15 cellular contexts compared by ENCODE assay signal in the genomic region with DNA sequence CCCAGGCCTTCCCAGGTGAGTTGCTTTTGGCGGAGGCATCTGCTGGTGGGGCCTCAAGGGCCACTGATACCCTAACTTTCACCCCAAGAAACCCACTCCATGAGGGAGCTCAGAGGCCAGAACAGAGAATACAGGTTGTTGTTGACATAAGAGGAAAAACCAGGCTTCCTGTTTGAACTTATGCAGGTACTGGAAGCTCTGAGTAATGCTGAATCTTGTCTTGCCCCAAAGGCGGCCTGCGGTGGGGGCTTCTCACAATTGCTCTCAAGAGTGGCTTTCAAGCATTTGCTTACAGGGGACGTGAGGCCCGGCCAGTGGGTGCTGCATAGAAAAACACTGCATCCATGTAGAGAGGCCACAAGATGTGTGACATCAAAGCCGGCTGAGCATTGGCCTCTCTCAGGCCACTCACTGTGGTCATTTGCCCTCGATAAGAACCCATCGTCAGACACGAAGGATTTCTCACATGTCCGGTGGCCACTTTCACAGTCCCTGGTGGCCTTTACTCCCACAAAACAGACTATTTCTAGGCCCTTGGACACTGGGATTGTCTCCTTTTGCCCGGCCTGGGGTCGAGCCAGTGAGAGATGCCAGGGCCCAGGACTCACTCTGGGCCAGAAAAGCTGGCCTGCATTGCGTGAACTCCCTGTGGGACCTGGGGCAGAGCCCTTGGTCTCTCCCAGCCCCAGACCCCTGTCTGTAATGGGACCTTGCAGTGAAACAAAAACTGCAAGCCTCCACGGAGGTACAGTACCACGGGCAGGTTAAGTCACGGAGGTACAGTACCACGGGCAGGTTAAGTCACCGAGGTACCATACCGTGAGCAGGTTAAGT. TPM values are rescaled to one million over a fixed set of nuclear protein-coding genes. Genes with fewer than 3 reads are reported as not detected.
A peak's percentile ranks its signal among the peaks of the same experiment; 100 is the strongest.
DNase-seq lines count a peak whose midpoint lies in the region; ATAC-seq and TF ChIP-seq lines count a peak whose summit lies in the region.
"Had no signal": no experiment of that assay in that cellular context is flagged by ENCODE, and none has a peak within 500 bp of the region (broad histone marks: within the 10 kb centered on the region; RNA-seq: fewer than 3 reads in every experiment).

No MANE protein-coding gene starts in this region.

- H3K9me3 Mint-ChIP-seq in activated T-cell treated with anti-CD3 and anti-CD28 coated beads, Interleukin-2, amount 50 U/mL, for 4 hours: no peaks in the 10 kb centered on the region
- H3K9me3 Mint-ChIP-seq: CD14-positive monocyte had no signal

- intact Hi-C loops in left lung (cut with DNase I): no loop called here

- peaks cover 71% of the 10 kb centered on the region for H3K4me1 Mint-ChIP-seq in activated T-cell treated with anti-CD3 and anti-CD28 coated beads, Interleukin-2, amount 50 U/mL, for 4 hours (ENCODE audit: low read depth)
- H3K4me1 Mint-ChIP-seq: CD14-positive monocyte had no signal

- DNase-seq in activated CD4-positive, CD25-positive, alpha-beta regulatory T cell (lab: John Stamatoyannopoulos, UW): peak; percentile 24 to 58 (median 37)
- peak; percentile 75 for DNase-seq in activated T-cell treated with anti-CD3 and anti-CD28 coated beads, Interleukin-2, amount 50 U/mL, for 4 hours
- peak; percentile 53 for DNase-seq in stimulated activated CD8-positive, alpha-beta memory T cell treated with anti-CD3 and anti-CD28 coated beads, Interleukin-4, amount 100 ng/mL, for 24 hours (ENCODE audit: low read depth)
- DNase-seq in left lung: no peak
- no peak for DNase-seq in DMS153 (lab: John Stamatoyannopoulos, UW)
- no peak for DNase-seq in ACHN
- DNase-seq in superior temporal gyrus (ENCODE audit: extremely low spot score): no peak
- DNase-seq: left colon, NCI-H146, OCI-M1 had no signal

- no peaks in the 10 kb centered on the region for H3K36me3 Mint-ChIP-seq in activated T-cell treated with anti-CD3 and anti-CD28 coated beads, Interleukin-2, amount 50 U/mL, for 4 hours (ENCODE audit: insufficient read depth)
- H3K36me3 Mint-ChIP-seq: CD14-positive monocyte had no signal

- H3K27ac ChIP-seq in left lung: no peak overlapping the region
- H3K27ac ChIP-seq: cardiac muscle cell, suprapubic skin had no signal

- TF ChIP-seq CTCF in left lung (IDR thresholded peaks at IDR 0.05): no peak

- peak; percentile 84 for ATAC-seq in activated T-cell treated with anti-CD3 and anti-CD28 coated beads, Interleukin-2, amount 50 U/mL, for 4 hours
- ATAC-seq in esophagus mucosa: peak; percentile 24
- ATAC-seq in left lung: no peak
- ATAC-seq: left colon had no signal

- H3K27me3 Mint-ChIP-seq in activated T-cell treated with anti-CD3 and anti-CD28 coated beads, Interleukin-2, amount 50 U/mL, for 4 hours (ENCODE audit: low read depth): no peaks in the 10 kb centered on the region

- peak overlapping the region; percentile 52 for H3K4me3 Mint-ChIP-seq in activated T-cell treated with anti-CD3 and anti-CD28 coated beads, Interleukin-2, amount 50 U/mL, for 4 hours
- H3K4me3 Mint-ChIP-seq: CD14-positive monocyte had no signal

- H3K4me3 ChIP-seq in left lung: no peak overlapping the region
- H3K4me3 ChIP-seq: cardiac muscle cell, suprapubic skin had no signal

- no peaks in the 10 kb centered on the region for H3K36me3 ChIP-seq in left lung
- H3K36me3 ChIP-seq: cardiac muscle cell, suprapubic skin had no signal

- in situ Hi-C loops in ACHN (cut with HindIII; ENCODE audit: low pct_ligation_motif_present, low pct_unique_long_range_greater_than_20kb, low sequenced_read_pairs): no loop called here

- no peaks in the 10 kb centered on the region for H3K9me3 ChIP-seq in left lung
- H3K9me3 ChIP-seq: suprapubic skin had no signal

- H3K4me1 ChIP-seq in left lung: no peaks in the 10 kb centered on the region
- H3K4me1 ChIP-seq: suprapubic skin had no signal

- H3K27me3 ChIP-seq in left lung: no peaks in the 10 kb centered on the region
- H3K27me3 ChIP-seq: cardiac muscle cell, suprapubic skin had no signal

RNA-seq across cellular contexts. Expression of gene TCF7, which starts 34.5 kb away (rescaled TPM):
- 10 to 100 TPM; 34.4 to 49.7 (median 37.3) TPM for total RNA-seq in activated T-cell treated with anti-CD3 and anti-CD28 coated beads, Interleukin-2, amount 50 U/mL, for 4 hours
- total RNA-seq in esophagus mucosa (4.6 TPM), left lung (1 to 10 TPM; 4.8 to 5.1 TPM)
- total RNA-seq: HT1080 had no signal

Comparison
In these comparisons a context has a peak if more than half of its experiments do, and no peak if none do; other contexts are left out.
1. DNase-seq: peak in activated CD4-positive, CD25-positive, alpha-beta regulatory T cell (4 of 4), activated T-cell treated with anti-CD3 and anti-CD28 coated beads, Interleukin-2, amount 50 U/mL, for 4 hours (single experiment) and stimulated activated CD8-positive, alpha-beta memory T cell treated with anti-CD3 and anti-CD28 coated beads, Interleukin-4, amount 100 ng/mL, for 24 hours (single experiment); none in left lung (0 of 2), DMS153 (single experiment), ACHN (single experiment) and superior temporal gyrus (single experiment).